In the genomic region with DNA sequence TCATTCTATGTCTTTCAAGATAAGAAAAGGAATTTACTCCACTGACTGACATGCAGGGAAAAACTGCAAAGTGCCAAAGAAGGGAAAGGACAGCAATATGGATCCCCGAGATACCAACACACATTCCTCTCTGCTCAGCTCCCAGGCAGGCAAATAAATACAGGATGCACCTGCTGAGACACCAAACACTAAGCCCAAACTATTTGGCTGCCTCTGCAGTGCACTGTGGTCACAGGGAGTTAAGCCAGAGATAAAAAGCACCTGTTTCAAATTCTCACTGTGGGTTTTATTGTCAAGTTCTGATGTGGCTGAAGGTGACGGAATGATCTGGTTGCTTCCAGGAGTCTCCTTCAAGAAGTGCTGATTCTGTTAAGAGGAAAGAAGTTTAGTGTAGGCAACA, we compare ENCODE assay signal across 20 cellular contexts. TPM values are rescaled to one million over a fixed set of nuclear protein-coding genes. Genes with fewer than 3 reads are reported as not detected.
A peak's percentile ranks its signal among the peaks of the same experiment; 100 is the strongest.
DNase-seq lines count a peak whose midpoint lies in the region; ATAC-seq and TF ChIP-seq lines count a peak whose summit lies in the region.
"Had no signal": no experiment of that assay in that cellular context is flagged by ENCODE, and none has a peak within 500 bp of the region (broad histone marks: within the 10 kb centered on the region; RNA-seq: fewer than 3 reads in every experiment).

No MANE protein-coding gene starts in this region.

- H3K4me3 ChIP-seq in gastrocnemius medialis (no peak overlapping the region), HAP-1 (no peak overlapping the region)
- H3K4me3 ChIP-seq: ascending aorta, esophagus muscularis mucosa, sigmoid colon, tibial nerve had no signal

- DNase-seq in NCI-H2107 treated with DMSO at 0.1 percent for 48 hours (lab: John Stamatoyannopoulos, UW; ENCODE audit: unreplicated experiment), result peak; percentile 17
- DNase-seq in NCI-H2107 (lab: John Stamatoyannopoulos, UW), result no peak
- peak; percentile 24 for DNase-seq in NCI-H146 treated with DMSO at 0.1 percent for 48 hours (lab: John Stamatoyannopoulos, UW; ENCODE audit: unreplicated experiment)
- peak; percentile 84 for DNase-seq in dermis blood vessel endothelial cell
- DNase-seq in gastrocnemius medialis, result peak in 1 of 2 donors; percentile 25
- no peak for DNase-seq in HAP-1 (ENCODE audit: low spot score in 2 of 2)
- no peak for DNase-seq in stimulated activated CD4-positive, alpha-beta T cell treated with anti-CD3 and anti-CD28 coated beads, Interleukin-2, amount 100 ng/mL, for 48 hours
- DNase-seq: 8988T; activated CD4-positive, alpha-beta T cell treated with anti-CD3 and anti-CD28 coated beads for 48 hours; CD4-positive, CD25-positive, alpha-beta regulatory T cell; mammary epithelial cell; NCI-H1048; NCI-H345; SHP77; sigmoid colon had no signal

- peak overlapping the region in 3 of 4 donors; percentile 0 to 47 (median 35) for H3K27ac ChIP-seq in gastrocnemius medialis
- H3K27ac ChIP-seq: ascending aorta, sigmoid colon, tibial nerve had no signal

- H3K36me3 ChIP-seq in gastrocnemius medialis (peaks cover 0 to 42% of the 10 kb centered on the region in 2 donors), HAP-1 (replicated peaks) (peaks cover 80% of the 10 kb centered on the region)

- in situ Hi-C loops in gastrocnemius medialis (cut with MboI; ENCODE audit: low sequenced_read_pairs in 4 of 4) (no loop called here), HAP-1 (cut with MboI; ENCODE audit: low sequenced_read_pairs) (no loop called here)

- no peak for TF ChIP-seq CTCF in gastrocnemius medialis (IDR thresholded peaks at IDR 0.05 in 4 of 5, conservative IDR thresholded peaks at IDR 0.05 in 1 of 5)

- no peaks in the 10 kb centered on the region for H3K27me3 ChIP-seq in gastrocnemius medialis
- no peaks in the 10 kb centered on the region for H3K27me3 ChIP-seq in HAP-1 (ENCODE audit: low read depth)
- H3K27me3 ChIP-seq: ascending aorta, esophagus muscularis mucosa, sigmoid colon, tibial nerve had no signal

- ATAC-seq in gastrocnemius medialis, result peak; percentile 83
- no peak for ATAC-seq in GM18498 (IDR thresholded peaks at IDR 0.05; ENCODE audit: unreplicated experiment)

- H3K9me3 ChIP-seq in gastrocnemius medialis, result no peaks in the 10 kb centered on the region
- H3K9me3 ChIP-seq in HAP-1, result no peaks in the 10 kb centered on the region
- H3K9me3 ChIP-seq: ascending aorta, esophagus muscularis mucosa, sigmoid colon, tibial nerve had no signal

- intact Hi-C loops in gastrocnemius medialis (cut with DNase I; ENCODE audit: low total_unique reads), result no loop called here

- TF ChIP-seq POLR2A in gastrocnemius medialis (IDR thresholded peaks at IDR 0.05), result no peak

- H3K4me1 ChIP-seq in gastrocnemius medialis (peaks cover 57 to 66% of the 10 kb centered on the region in 2 donors), HAP-1 (no peaks in the 10 kb centered on the region)

RNA-seq across cellular contexts. Expression of a gene that starts 17.7 kb away (rescaled TPM):
- 0.34 TPM in 1 of 2 replicates, not detected in the other for total RNA-seq in dermis blood vessel endothelial cell
- total RNA-seq in gastrocnemius medialis, result not detected
- total RNA-seq: ascending aorta; CD4-positive, CD25-positive, alpha-beta regulatory T cell; Daoy; esophagus muscularis mucosa; mammary epithelial cell; sigmoid colon; tibial nerve had no signal

RNA-seq across cellular contexts. Expression of a gene that starts 21.2 kb away (rescaled TPM):
- 36.2 and 42.3 TPM in 2 replicates for total RNA-seq in dermis blood vessel endothelial cell
- 100 to 1,000 TPM in 3 of 4 donors, 10 to 100 TPM in 1; 76.6 to 173 (median 135) TPM for total RNA-seq in gastrocnemius medialis

RNA-seq across cellular contexts. Expression of a gene that starts 29.6 kb away (rescaled TPM):
- total RNA-seq in dermis blood vessel endothelial cell (90.7 and 155 TPM in 2 replicates), gastrocnemius medialis (10 to 100 TPM; 59.5 to 70.2 (median 62.8) TPM)

Comparison
In these comparisons a context has a peak if more than half of its experiments do, and no peak if none do; other contexts are left out.
1. DNase-seq: peak in NCI-H2107 treated with DMSO at 0.1 percent for 48 hours (single experiment), NCI-H146 treated with DMSO at 0.1 percent for 48 hours (single experiment) and dermis blood vessel endothelial cell (single experiment); none in NCI-H2107 (single experiment), HAP-1 (0 of 2) and stimulated activated CD4-positive, alpha-beta T cell treated with anti-CD3 and anti-CD28 coated beads, Interleukin-2, amount 100 ng/mL, for 48 hours (0 of 2).